ENCODE assay signal across 7 cellular contexts in genomic region chr14:61750708-61751474, GRCh38. TPM values are rescaled to one million over a fixed set of nuclear protein-coding genes. Genes with fewer than 3 reads are reported as not detected.
DNase-seq lines count a peak whose midpoint lies in the region; ATAC-seq, FAIRE-seq and TF ChIP-seq lines count a peak whose summit lies in the region.

No MANE protein-coding gene starts in this region.

- peak; percentile 62 for TF ChIP-seq POLR2A in GM18526 (IDR thresholded peaks at IDR 0.05; ENCODE audit: extremely low read depth, insufficient read length)
- peak; percentile 77 for TF ChIP-seq POLR2A in endothelial cell of umbilical vein (IDR thresholded peaks at IDR 0.05; ENCODE audit: low read depth, low read length)

- H3K4me2 ChIP-seq in endothelial cell of umbilical vein (ENCODE audit: insufficient read depth, low read length), result peak overlapping the region; percentile 91

- H3K27me3 ChIP-seq in endothelial cell of umbilical vein (ENCODE audit: control insufficient read depth in 2 of 2, insufficient read depth in 2 of 2, low read length in 2 of 2), result no peaks in the 10 kb centered on the region

- H3K27ac ChIP-seq in endothelial cell of umbilical vein (ENCODE audit: insufficient read depth, low read depth, low read length), result peak overlapping the region; percentile 60

- H3K36me3 ChIP-seq in endothelial cell of umbilical vein (ENCODE audit: control insufficient read depth in 2 of 2, extremely low read depth in 1 of 2, insufficient read depth in 2 of 2, low read length in 2 of 2), result peaks cover 0 to 18% of the 10 kb centered on the region in 2 experiments

- TF ChIP-seq CTCF in endothelial cell of umbilical vein (IDR thresholded peaks at IDR 0.05; ENCODE audit: extremely low read depth in 1 of 2, insufficient read depth in 1 of 2, low read depth in 1 of 2, low read length in 2 of 2), result no peak

- no peak overlapping the region for H2AFZ ChIP-seq in endothelial cell of umbilical vein (ENCODE audit: low read depth, low read length)

- POLR2A ChIA-PET in endothelial cell of umbilical vein (lab: Charles Lee), result interaction anchor here (0.6 kb wide), 1 partner anchor 204 kb away, joined by 4 read pairs; no protein-coding TSS in a partner anchor

- H3K9me3 ChIP-seq in endothelial cell of umbilical vein (replicated peaks; ENCODE audit: control insufficient read depth, insufficient read depth, low read length), result no peaks in the 10 kb centered on the region

- TSS peak; percentile 73 for BruUV-seq in endothelial cell of umbilical vein (replicated peaks; lab: Mats Ljungman, UMichigan)

- dilution Hi-C loops in endothelial cell of umbilical vein (cut with MboI; ENCODE audit: extremely low pct_ligation_motif_present, low sequenced_read_pairs), result no loop called here

- H3K9ac ChIP-seq in endothelial cell of umbilical vein (replicated peaks; ENCODE audit: extremely low read depth, insufficient read depth, low read length), result peak overlapping the region; percentile 57

- FAIRE-seq in endothelial cell of umbilical vein (lab: Jason Lieb, UNC), result peak; percentile 49

- peak overlapping the region; percentile 46 to 81 (median 72) for H3K4me3 ChIP-seq in endothelial cell of umbilical vein (replicated peaks in 1 of 3; ENCODE audit: insufficient read depth in 1 of 3, low read depth in 1 of 3, low read length in 3 of 3)

- intact Hi-C loops in endothelial cell of umbilical vein (cut with micrococcal nuclease), result loop anchor here (2.0 kb wide), 1 partner anchor 86 kb away; no protein-coding TSS in a partner anchor

- peaks cover 2% of the 10 kb centered on the region for H4K20me1 ChIP-seq in endothelial cell of umbilical vein (replicated peaks; ENCODE audit: control insufficient read depth, extremely low read depth, insufficient read depth, low read length)

- H3K9me1 ChIP-seq in endothelial cell of umbilical vein (replicated peaks; ENCODE audit: control insufficient read depth, extremely low read depth, insufficient read depth, low read length), result no peaks in the 10 kb centered on the region

- H3K79me2 ChIP-seq in endothelial cell of umbilical vein (ENCODE audit: control insufficient read depth, insufficient read depth, low read length), result peaks cover 39% of the 10 kb centered on the region

- CTCF ChIA-PET in endothelial cell of umbilical vein (lab: Charles Lee), result interaction anchor here (1.3 to 1.7 kb wide), 2 partner anchors 11 to 281 kb away, joined by 3 to 8 read pairs; partner anchors contain the start of gene SNAPC1

- DNase-seq in NCI-H526 (lab: John Stamatoyannopoulos, UW) (peak; percentile 21 to 86), endothelial cell of umbilical vein (ENCODE audit: low read depth, low spot score) (peak; percentile 82), middle frontal gyrus (ENCODE audit: extremely low spot score, low spot score) (peak; percentile 28)
- peak; percentile 44 for DNase-seq in activated CD8-positive, alpha-beta memory T cell treated with anti-CD3 and anti-CD28 coated beads, Interleukin-2, amount 50 U/mL, for 24 hours (ENCODE audit: extremely low read depth)
- peak; percentile 64 for DNase-seq in stimulated activated CD8-positive, alpha-beta memory T cell treated with anti-CD3 and anti-CD28 coated beads, Interleukin-4, amount 100 ng/mL, for 24 hours (ENCODE audit: low read depth)

- ATAC-seq in HG03039 (IDR thresholded peaks at IDR 0.05; ENCODE audit: unreplicated experiment), result peak; percentile 96

- H3K4me1 ChIP-seq in endothelial cell of umbilical vein (ENCODE audit: control insufficient read depth, extremely low read depth, insufficient read depth, low read length), result peaks cover 41% of the 10 kb centered on the region

TF ChIP-seq in endothelial cell of umbilical vein, 7 proteins besides CTCF, POLR2A, EP300 and RAD21:
- TF ChIP-seq FOS (IDR thresholded peaks at IDR 0.05; ENCODE audit: borderline replicate concordance, insufficient read depth, low read length), result no peak
- TF ChIP-seq POLR2AphosphoS5 (IDR thresholded peaks at IDR 0.05; ENCODE audit: insufficient read depth, low read depth, low read length), result peak; percentile 87

RNA-seq across cellular contexts. Expression of gene SNAPC1, which starts 11.3 kb away (rescaled TPM):
- 12.7 and 21.8 TPM in 2 replicates for total RNA-seq in endothelial cell of umbilical vein
- 7.7 and 14.3 TPM in 2 replicates for polyA plus RNA-seq in endothelial cell of umbilical vein
- 13.7 and 15.0 TPM in 2 replicates for polyA plus RNA-seq in endothelial cell of umbilical vein (2011; cell fraction: cytosol; rRNA removed)
- polyA plus RNA-seq in endothelial cell of umbilical vein (2011; cell fraction: nucleus; rRNA removed), result 8.4 and 13.5 TPM in 2 replicates
- 34.1 and 59.0 TPM in 2 replicates for polyA plus RNA-seq in endothelial cell of umbilical vein (2012)
- 3.6 TPM in 2 replicates for polyA minus RNA-seq in endothelial cell of umbilical vein
- polyA minus RNA-seq in endothelial cell of umbilical vein (2011; cell fraction: cytosol; rRNA and poly(A)+ RNA removed), result 2.4 TPM
- 4.7 and 5.5 TPM in 2 replicates for polyA minus RNA-seq in endothelial cell of umbilical vein (2011; cell fraction: nucleus; rRNA and poly(A)+ RNA removed)

RNA-seq across cellular contexts. Expression of gene HIF1A, which starts 55.6 kb away (rescaled TPM):
- total RNA-seq in endothelial cell of umbilical vein, result 179 and 180 TPM in 2 replicates
- 47.5 and 58.3 TPM in 2 replicates for polyA plus RNA-seq in endothelial cell of umbilical vein
- polyA plus RNA-seq in endothelial cell of umbilical vein (2011; cell fraction: cytosol; rRNA removed), result 54.8 and 55.8 TPM in 2 replicates
- polyA plus RNA-seq in endothelial cell of umbilical vein (2011; cell fraction: nucleus; rRNA removed), result 85.6 and 122 TPM in 2 replicates
- 80.0 and 108 TPM in 2 replicates for polyA plus RNA-seq in endothelial cell of umbilical vein (2012)
- 163 and 192 TPM in 2 replicates for polyA minus RNA-seq in endothelial cell of umbilical vein
- polyA minus RNA-seq in endothelial cell of umbilical vein (2011; cell fraction: cytosol; rRNA and poly(A)+ RNA removed), result 137 TPM
- polyA minus RNA-seq in endothelial cell of umbilical vein (2011; cell fraction: nucleus; rRNA and poly(A)+ RNA removed), result 189 and 207 TPM in 2 replicates

Comparison
In these comparisons a context has a peak if more than half of its experiments do, and no peak if none do; other contexts are left out.
1. Peak in every context shown above with its lines: DNase-seq, ATAC-seq, H3K4me3 ChIP-seq and H3K27ac ChIP-seq.
2. DNase-seq: peak in every context shown above with its lines; median percentile 82 in endothelial cell of umbilical vein; 64 in stimulated activated CD8-positive, alpha-beta memory T cell treated with anti-CD3 and anti-CD28 coated beads, Interleukin-4, amount 100 ng/mL, for 24 hours; 54 in NCI-H526; 44 in activated CD8-positive, alpha-beta memory T cell treated with anti-CD3 and anti-CD28 coated beads, Interleukin-2, amount 50 U/mL, for 24 hours; 28 in middle frontal gyrus.